Comparison of ENCODE assay signal across 18 cellular contexts in genomic region chr6:105616521-105616920, GRCh38.
"Had no signal": no experiment of that assay in that cellular context is flagged by ENCODE, and none has a peak within 500 bp of the region (broad histone marks: within the 10 kb centered on the region; RNA-seq: fewer than 3 reads in every experiment).

No MANE protein-coding gene starts in this region.

- FAIRE-seq: frontal cortex had no signal

- H3K27ac ChIP-seq: ascending aorta, esophagus muscularis mucosa, ovary, right lobe of liver, spleen, VCaP had no signal

- DNase-seq: activated CD4-positive, alpha-beta T cell treated with anti-CD3 and anti-CD28 coated beads for 1 hour; activated CD4-positive, alpha-beta T cell treated with anti-CD3 and anti-CD28 coated beads, Interleukin-2, amount 50 U/mL, for 4 hours; activated naive CD4-positive, alpha-beta T cell treated with Interleukin-2 at 50 U/mL for 16 hours; activated T-cell treated with anti-CD3 and anti-CD28 coated beads for 4 hours; head of caudate nucleus; immature natural killer cell; left colon; naive B cell; ovary; right lobe of liver; spleen; T-helper 1 cell; T1000 had no signal

- H3K4me1 ChIP-seq: ascending aorta, right lobe of liver, spleen had no signal

- H3K9me3 ChIP-seq: ascending aorta, esophagus muscularis mucosa, ovary, right lobe of liver had no signal

- H3K27me3 ChIP-seq: ascending aorta, esophagus muscularis mucosa, ovary, right lobe of liver, spleen had no signal

- ATAC-seq: activated T-helper 17 cell treated with anti-CD3 and anti-CD28 coated beads, Interleukin-2, amount 50 U/mL, for 72 hours; left colon; right lobe of liver had no signal

- H3K36me3 ChIP-seq: ascending aorta, esophagus muscularis mucosa, ovary, right lobe of liver, spleen had no signal

- H3K4me3 ChIP-seq: ascending aorta, esophagus muscularis mucosa, ovary, right lobe of liver, spleen had no signal
